24 cellular contexts compared by ENCODE assay signal in the genomic region with DNA sequence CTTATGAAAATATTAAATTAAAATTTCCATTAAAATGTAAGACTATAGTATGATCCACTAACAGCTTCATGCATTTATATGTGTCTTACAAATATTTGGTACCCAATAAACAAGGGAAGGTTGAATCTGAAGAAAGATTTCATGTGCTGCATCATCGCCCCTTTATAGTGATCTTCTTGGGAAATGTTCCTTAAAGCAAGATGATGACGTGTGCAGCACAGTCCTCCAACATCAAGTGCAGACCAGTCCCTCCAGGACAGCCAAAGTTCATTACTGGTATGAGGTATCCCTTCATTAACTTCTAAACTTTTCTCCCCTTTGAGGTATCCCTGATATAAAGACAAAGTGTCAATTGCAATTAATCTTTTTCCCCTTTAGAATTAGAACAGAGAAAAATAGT.
"Had no signal": no experiment of that assay in that cellular context is flagged by ENCODE, and none has a peak within 500 bp of the region (broad histone marks: within the 10 kb centered on the region; RNA-seq: fewer than 3 reads in every experiment).

No MANE protein-coding gene starts in this region.

- H3K27ac ChIP-seq: brain microvascular endothelial cell, KMS-11, SJCRH30, SK-N-MC had no signal

- H3K9ac ChIP-seq: KMS-11 had no signal

- H3K27me3 ChIP-seq: brain microvascular endothelial cell, SJCRH30 had no signal

- H3K4me3 ChIP-seq: SJCRH30, SK-N-MC had no signal

- ATAC-seq: activated naive CD4-positive, alpha-beta T cell treated with anti-CD3 and anti-CD28 coated beads, Interleukin-2, amount 50 U/mL, for 72 hours; activated T-cell treated with anti-CD3 and anti-CD28 coated beads, Interleukin-2, amount 50 U/mL, for 4 hours; Panc1 had no signal

- H3K36me3 ChIP-seq: brain microvascular endothelial cell, SJCRH30 had no signal

- H3K9me3 ChIP-seq: SJCRH30 had no signal

- H3K4me2 ChIP-seq: KMS-11 had no signal

- DNase-seq: activated CD4-positive, alpha-beta memory T cell treated with anti-CD3 and anti-CD28 coated beads for 36 hours; activated CD4-positive, alpha-beta T cell treated with anti-CD3 and anti-CD28 coated beads, Interleukin-2, amount 10 ng/mL, durations not matched to agents 7 days and 5 days; activated CD8-positive, alpha-beta memory T cell treated with anti-CD3 and anti-CD28 coated beads, Interleukin-2, amount 50 U/mL, for 4 hours; activated gamma-delta T cell treated with Interleukin-2 at 50 U/mL for 16 hours; activated naive CD4-positive, alpha-beta T cell treated with anti-CD3 and anti-CD28 coated beads for 36 hours; activated T-cell treated with anti-CD3 and anti-CD28 coated beads for 4 hours; activated T-cell treated with anti-CD3 and anti-CD28 coated beads, Interleukin-2, amount 50 U/mL, for 4 hours; amniotic stem cell; aorta; brain microvascular endothelial cell; central memory CD4-positive, alpha-beta T cell; MM.1S; MV-4-11; NCI-H1092; NCI-H1436 treated with DMSO at 0.1 percent for 48 hours; NCI-H2029; NCI-H345; SHP77; SJCRH30; T1000 had no signal
